1 cellular context compared by ENCODE assay signal in genomic region chr19:51271015-51271600, GRCh38.
TF ChIP-seq lines count a peak whose summit lies in the region.

No MANE protein-coding gene starts in this region.

TF ChIP-seq in H1, 55 proteins besides CTCF, POLR2A, EP300 and RAD21:
- peak; percentile 28; the same call in 1 of the 2 replicates for TF ChIP-seq MAX (IDR thresholded peaks at IDR 0.05)
- TF ChIP-seq CHD1 (IDR thresholded peaks at IDR 0.05; ENCODE audit: low read depth, low read length), result no peak
